Comparison of ENCODE assay signal across 25 cellular contexts in the genomic region with DNA sequence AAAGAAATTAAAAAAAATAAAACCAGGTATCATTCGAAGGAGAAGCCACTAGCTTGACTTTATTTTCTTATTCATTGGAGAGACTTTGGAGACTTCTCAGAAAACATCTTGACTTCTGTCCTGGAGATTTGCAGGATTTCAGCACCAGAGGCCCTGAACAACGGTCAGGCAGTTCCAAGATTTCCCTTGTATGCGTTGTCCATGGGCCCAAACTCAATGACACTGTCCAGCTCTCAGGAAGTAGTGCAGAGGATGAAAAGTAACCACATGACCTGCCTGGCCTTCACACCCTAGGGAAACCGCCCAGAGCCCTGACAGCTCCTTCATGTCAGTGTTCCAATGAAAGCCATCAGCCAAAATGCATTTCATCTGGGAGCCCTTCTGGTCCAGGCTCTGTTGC.
"Had no signal": no experiment of that assay in that cellular context is flagged by ENCODE, and none has a peak within 500 bp of the region (broad histone marks: within the 10 kb centered on the region; RNA-seq: fewer than 3 reads in every experiment).

No MANE protein-coding gene starts in this region.

- H3K27me3 ChIP-seq: colonic mucosa, dorsolateral prefrontal cortex, esophagus muscularis mucosa, foreskin keratinocyte, gastrocnemius medialis, gastroesophageal sphincter, heart left ventricle, heart right ventricle, hepatocyte had no signal

- H3K79me2 ChIP-seq: hepatocyte had no signal

- ATAC-seq: effector memory CD8-positive, alpha-beta T cell; esophagus mucosa; foreskin keratinocyte; gastrocnemius medialis; gastroesophageal sphincter; heart left ventricle; heart right ventricle had no signal

- DNase-seq: colonic mucosa; cortex of kidney; dermis blood vessel endothelial cell; dorsolateral prefrontal cortex; effector CD4-positive, alpha-beta T cell; effector CD8-positive, alpha-beta T cell; effector memory CD4-positive, alpha-beta T cell; effector memory CD8-positive, alpha-beta T cell; endodermal cell; erythroblast; esophagus squamous epithelium; foreskin fibroblast; foreskin melanocyte; gastrocnemius medialis; glutamatergic neuron; head of caudate nucleus; heart left ventricle; heart right ventricle had no signal

- H3K4me2 ChIP-seq: hepatocyte had no signal

- H3K36me3 ChIP-seq: colonic mucosa, esophagus muscularis mucosa, esophagus squamous epithelium, gastrocnemius medialis, gastroesophageal sphincter, heart left ventricle, heart right ventricle had no signal

- H3K27ac ChIP-seq: colonic mucosa, coronary artery, dorsolateral prefrontal cortex, epithelial cell of prostate, esophagus muscularis mucosa, esophagus squamous epithelium, foreskin keratinocyte, gastrocnemius medialis, gastroesophageal sphincter, heart left ventricle, heart right ventricle, hepatocyte had no signal

- H3K4me3 ChIP-seq: colonic mucosa, coronary artery, dorsolateral prefrontal cortex, esophagus muscularis mucosa, esophagus squamous epithelium, gastrocnemius medialis, gastroesophageal sphincter, heart left ventricle, heart right ventricle, hepatocyte had no signal

- H2AFZ ChIP-seq: hepatocyte had no signal

- H3K4me1 ChIP-seq: colonic mucosa, esophagus squamous epithelium, gastrocnemius medialis had no signal

- H3K9me3 ChIP-seq: colonic mucosa, esophagus muscularis mucosa, esophagus squamous epithelium, gastrocnemius medialis, gastroesophageal sphincter, heart left ventricle, heart right ventricle had no signal
